13 cellular contexts compared by ENCODE assay signal in the genomic region with DNA sequence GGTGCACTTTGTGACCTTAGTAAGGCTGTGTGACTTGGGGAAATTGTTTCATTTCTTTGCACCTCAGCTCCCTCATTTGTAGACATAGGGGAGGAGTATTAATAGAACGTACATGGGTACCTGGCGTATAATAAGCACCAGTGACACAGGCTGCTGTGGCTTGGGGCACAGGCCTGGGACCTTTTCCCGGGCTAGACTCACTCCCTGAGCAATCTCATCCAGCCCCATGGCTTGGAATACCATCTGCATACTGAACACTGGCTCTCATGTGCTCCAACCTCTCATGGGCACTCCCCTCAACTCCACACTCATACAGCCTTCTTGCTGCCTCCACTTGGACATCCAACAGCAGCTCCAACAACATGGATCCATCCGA. TPM values are rescaled to one million over a fixed set of nuclear protein-coding genes. Genes with fewer than 3 reads are reported as not detected.
DNase-seq lines count a peak whose midpoint lies in the region; ATAC-seq and TF ChIP-seq lines count a peak whose summit lies in the region.
"Had no signal": no experiment of that assay in that cellular context is flagged by ENCODE, and none has a peak within 500 bp of the region (broad histone marks: within the 10 kb centered on the region; RNA-seq: fewer than 3 reads in every experiment).

No MANE protein-coding gene starts in this region.

- H3K4me1 ChIP-seq in Caco-2 (peaks cover 24% of the 10 kb centered on the region), skeletal muscle satellite cell (ENCODE audit: control insufficient read depth, insufficient read depth, low read length) (peaks cover 62% of the 10 kb centered on the region)

- no peak overlapping the region for H3K4me3 Mint-ChIP-seq in Caco-2 (ENCODE audit: unreplicated experiment)
- H3K4me3 Mint-ChIP-seq: WTC11 had no signal

- peaks cover 21% of the 10 kb centered on the region for H3K4me1 Mint-ChIP-seq in Caco-2 (ENCODE audit: low read depth, unreplicated experiment)

- H3K36me3 Mint-ChIP-seq in Caco-2 (ENCODE audit: insufficient read depth, unreplicated experiment), result peaks cover 10% of the 10 kb centered on the region
- H3K36me3 Mint-ChIP-seq: WTC11 had no signal

- ATAC-seq in HG03025 (IDR thresholded peaks at IDR 0.05; ENCODE audit: low FRiP score, unreplicated experiment), result no peak
- ATAC-seq in HG02642 (IDR thresholded peaks at IDR 0.05; ENCODE audit: poor library complexity, unreplicated experiment), result no peak
- ATAC-seq: WTC11 had no signal

- H3K27ac ChIP-seq in caudate nucleus (ENCODE audit: low read depth, low read length) (peak overlapping the region; percentile 73), layer of hippocampus (ENCODE audit: low read depth, low read length) (peak overlapping the region; percentile 98)
- H3K27ac ChIP-seq: SJCRH30 had no signal

- TF ChIP-seq CTCF in Caco-2 (IDR thresholded peaks at IDR 0.05; ENCODE audit: insufficient read depth in 1 of 2, low read depth in 1 of 2, low read length in 1 of 2, severe bottlenecking in 1 of 2, unreplicated experiment in 1 of 2), result no peak

- no peaks in the 10 kb centered on the region for H3K9me3 ChIP-seq in Caco-2
- H3K9me3 ChIP-seq in skeletal muscle satellite cell (replicated peaks; ENCODE audit: low read length), result no peaks in the 10 kb centered on the region
- H3K9me3 ChIP-seq: SJCRH30 had no signal

- peak overlapping the region; percentile 10 for H3K9ac ChIP-seq in skeletal muscle satellite cell (ENCODE audit: low read depth, low read length)

- H3K36me3 ChIP-seq in Caco-2 (ENCODE audit: control insufficient read depth, insufficient read depth, low read length) (no peaks in the 10 kb centered on the region), skeletal muscle satellite cell (ENCODE audit: insufficient read depth, low read length) (no peaks in the 10 kb centered on the region)
- H3K36me3 ChIP-seq: SJCRH30 had no signal

- no peaks in the 10 kb centered on the region for H3K27me3 Mint-ChIP-seq in Caco-2 (ENCODE audit: insufficient read depth, unreplicated experiment)

- no peaks in the 10 kb centered on the region for H3K9me3 Mint-ChIP-seq in Caco-2 (ENCODE audit: unreplicated experiment)
- H3K9me3 Mint-ChIP-seq: WTC11 had no signal

- CTCF ChIA-PET in Caco-2 (lab: Charles Lee), result no interaction called here

- no TSS peak for BruUV-seq in Caco-2 (replicated peaks; lab: Mats Ljungman, UMichigan)

- H3K27me3 ChIP-seq in Caco-2 (replicated peaks; ENCODE audit: control insufficient read depth, insufficient read depth, low read length) (no peaks in the 10 kb centered on the region), layer of hippocampus (ENCODE audit: control insufficient read depth, insufficient read depth, low read length) (no peaks in the 10 kb centered on the region), skeletal muscle satellite cell (ENCODE audit: control insufficient read depth, insufficient read depth, low read length) (no peaks in the 10 kb centered on the region)
- H3K27me3 ChIP-seq: SJCRH30 had no signal

- no peak for DNase-seq in Caco-2
- DNase-seq in caudate nucleus (lab: John Stamatoyannopoulos, UW), result peak in 2 of 61 donors; percentile 17 to 52
- no peak for DNase-seq in OCI-M1 (lab: John Stamatoyannopoulos, UW)
- no peak for DNase-seq in nucleus accumbens (lab: John Stamatoyannopoulos, UW)
- DNase-seq: activated T-cell treated with anti-CD3 and anti-CD28 coated beads, Interleukin-2, amount 50 U/mL, for 1 hour; erythroblast; NCI-H524 had no signal

- POLR2A ChIA-PET in Caco-2 (lab: Charles Lee), result interaction anchor here (0.5 kb wide), 1 partner anchor 221 kb away, joined by 4 read pairs; no protein-coding TSS in a partner anchor

- H3K4me3 ChIP-seq in Caco-2 (ENCODE audit: low read depth, low read length), result no peak overlapping the region
- H3K4me3 ChIP-seq in skeletal muscle satellite cell (ENCODE audit: low read length), result no peak overlapping the region
- H3K4me3 ChIP-seq: SJCRH30 had no signal

- H3K4me2 ChIP-seq in skeletal muscle satellite cell (ENCODE audit: low read length), result peak overlapping the region; percentile 50

- H3K27ac Mint-ChIP-seq in Caco-2 (ENCODE audit: unreplicated experiment), result peak overlapping the region; percentile 5
- H3K27ac Mint-ChIP-seq: WTC11 had no signal

- intact Hi-C loops in Caco-2 (cut with micrococcal nuclease; ENCODE audit: unreplicated experiment), result no loop called here

RNA-seq across cellular contexts. Expression of a gene that starts 41.0 kb away (rescaled TPM):
- 72.9 and 75.1 TPM in 2 replicates for total RNA-seq in Caco-2 (2022)
- total RNA-seq in skeletal muscle satellite cell (2012; rRNA removed), result 17.7 and 19.0 TPM in 2 replicates
